ENCODE assay signal across 1 cellular context in the genomic region with DNA sequence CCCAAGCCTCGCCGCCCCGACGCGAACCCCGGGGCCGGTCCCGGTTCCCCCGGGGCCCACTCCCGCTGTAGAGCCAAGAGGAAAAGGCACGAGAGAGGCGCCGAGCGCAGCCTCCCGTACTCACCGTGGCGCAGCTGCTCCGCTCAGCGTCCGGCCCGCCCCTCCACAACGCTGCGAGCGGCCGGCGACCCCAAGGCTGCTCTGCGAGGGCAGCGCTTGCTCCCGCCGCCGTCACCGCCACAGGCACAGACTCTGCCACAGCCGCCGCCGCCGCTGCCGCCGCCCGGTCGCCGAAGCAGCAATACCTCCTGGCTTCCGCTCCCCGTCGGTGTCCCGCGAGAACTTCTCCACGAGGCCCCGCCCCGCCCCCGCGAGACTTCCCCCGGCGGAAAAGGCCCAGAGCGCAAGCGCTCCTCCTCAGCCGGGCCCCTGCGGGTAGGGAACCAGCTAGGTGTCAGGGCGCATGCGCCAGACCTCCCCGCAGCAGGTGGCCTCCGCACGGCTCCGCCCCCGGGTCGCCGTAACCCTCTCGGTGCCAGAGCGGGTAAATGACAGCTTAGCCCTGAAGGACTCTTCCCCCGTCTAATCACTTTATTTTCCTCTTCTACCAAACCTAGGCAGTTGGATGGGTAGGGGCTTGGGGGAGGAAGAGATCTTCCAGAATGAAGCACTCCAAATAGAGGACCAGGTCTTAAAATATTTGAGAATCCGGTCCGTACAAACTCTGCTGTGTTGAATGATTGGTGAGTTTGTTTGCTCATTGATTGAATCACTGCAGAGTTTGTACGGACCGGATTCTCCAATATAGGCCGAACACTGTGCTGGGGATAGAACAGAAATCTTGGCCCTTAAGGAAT.
TF ChIP-seq lines count a peak whose summit lies in the region.

Gene GRB2 (minus strand): TSS at position 314 of the 857 bp plus-strand sequence. CDS start 12,050 bp downstream, outside the sequence.

TF ChIP-seq in HepG2, 621 proteins besides CTCF, POLR2A, EP300 and RAD21 (continued from another document and continues in another):
- TF ChIP-seq ZNF550 (CRISPR knock-in tag; IDR thresholded peaks at IDR 0.05; ENCODE audit: borderline replicate concordance) (0 out of 2 replicates have a peak, but pooled peaks have one; percentile 17), ZNF274 (CRISPR knock-in tag; IDR thresholded peaks at IDR 0.05) (peak; percentile 41; the same call in 1 of the 2 replicates), SRSF4 (IDR thresholded peaks at IDR 0.05; ENCODE audit: low read depth, low read length, poor library complexity, severe bottlenecking) (no peak), ZNF660 (CRISPR knock-in tag; IDR thresholded peaks at IDR 0.05; ENCODE audit: borderline replicate concordance, low read depth) (no peak), E2F1 (CRISPR knock-in tag; IDR thresholded peaks at IDR 0.05) (peak; percentile 64), MEIS1 (CRISPR knock-in tag; IDR thresholded peaks at IDR 0.05; ENCODE audit: borderline replicate concordance) (peak; percentile 91), ASH2L (IDR thresholded peaks at IDR 0.05; ENCODE audit: insufficient read length, low read depth, low read length) (peak; percentile 94), ZNF674 (CRISPR knock-in tag; IDR thresholded peaks at IDR 0.05; ENCODE audit: low read depth) (no peak; the same call in 1 of the 2 replicates), HNRNPUL1 (IDR thresholded peaks at IDR 0.05; ENCODE audit: low read depth, low read length) (no peak), ZNF280B (CRISPR knock-in tag; IDR thresholded peaks at IDR 0.05; ENCODE audit: borderline replicate concordance) (peak; percentile 37; the same call in 1 of the 2 replicates), ZBTB42 (CRISPR knock-in tag; IDR thresholded peaks at IDR 0.05) (no peak), MAF1 (CRISPR knock-in tag; IDR thresholded peaks at IDR 0.05; ENCODE audit: borderline replicate concordance) (0 out of 2 replicates have a peak, but pooled peaks have one; percentile 68), ZNF569 (CRISPR knock-in tag; IDR thresholded peaks at IDR 0.05; ENCODE audit: borderline replicate concordance) (no peak), ZNF160 (CRISPR knock-in tag; IDR thresholded peaks at IDR 0.05) (0 out of 2 replicates have a peak, but pooled peaks have one; percentile 37), ZNF672 (CRISPR knock-in tag; IDR thresholded peaks at IDR 0.05) (no peak), ZNF296 (CRISPR knock-in tag; conservative IDR thresholded peaks at IDR 0.05) (no peak), DMAP1 (CRISPR knock-in tag; IDR thresholded peaks at IDR 0.05) (peak; percentile 39; the same call in 1 of the 2 replicates), CREM (IDR thresholded peaks at IDR 0.05) (0 out of 2 replicates have a peak, but pooled peaks have one; percentile 26), CREM (CRISPR knock-in tag; IDR thresholded peaks at IDR 0.05) (no peak), ZNF446 (CRISPR knock-in tag; IDR thresholded peaks at IDR 0.05) (0 out of 2 replicates have a peak, but pooled peaks have one; percentile 47), BRD4 (CRISPR knock-in tag; IDR thresholded peaks at IDR 0.05) (no peak), ZNF451 (CRISPR knock-in tag; IDR thresholded peaks at IDR 0.05) (peak; percentile 69; the same call in 1 of the 2 replicates), HOXA5 (CRISPR knock-in tag; IDR thresholded peaks at IDR 0.05) (peak; percentile 64; the same call in 1 of the 2 replicates), NAIF1 (CRISPR knock-in tag; IDR thresholded peaks at IDR 0.05; ENCODE audit: borderline replicate concordance) (peak; percentile 56; the same call in 1 of the 2 replicates), KAT2B (IDR thresholded peaks at IDR 0.05; ENCODE audit: borderline replicate concordance, low read depth, low read length) (no peak), ZNF747 (CRISPR knock-in tag; IDR thresholded peaks at IDR 0.05; ENCODE audit: borderline replicate concordance) (no peak), YY1 (IDR thresholded peaks at IDR 0.05; ENCODE audit: insufficient read depth, insufficient replicate concordance, low read depth, low read length) (peak; percentile 78), NR2F6 (IDR thresholded peaks at IDR 0.05) (0 out of 2 replicates have a peak, but pooled peaks have one; percentile 32), NR2F6 (CRISPR knock-in tag; IDR thresholded peaks at IDR 0.05) (no peak), ZC3H13 (CRISPR knock-in tag; IDR thresholded peaks at IDR 0.05) (no peak), ZBTB8A (CRISPR knock-in tag; IDR thresholded peaks at IDR 0.05; ENCODE audit: borderline replicate concordance, low read depth) (no peak), ZBTB7B (CRISPR knock-in tag; IDR thresholded peaks at IDR 0.05) (peak; percentile 19; the same call in 1 of the 2 replicates), SP1 (IDR thresholded peaks at IDR 0.05) (no peak), SP1 (CRISPR knock-in tag; IDR thresholded peaks at IDR 0.05) (peak; percentile 95), ZSCAN5A (CRISPR knock-in tag; IDR thresholded peaks at IDR 0.05; ENCODE audit: borderline replicate concordance) (no peak), ZNF3 (CRISPR knock-in tag; IDR thresholded peaks at IDR 0.05) (0 out of 2 replicates have a peak, but pooled peaks have one; percentile 59), RFXAP (CRISPR knock-in tag; IDR thresholded peaks at IDR 0.05; ENCODE audit: borderline replicate concordance) (peak; percentile 67; the same call in 1 of the 2 replicates), TARDBP (CRISPR knock-in tag; IDR thresholded peaks at IDR 0.05) (no peak), ZNF513 (CRISPR knock-in tag; conservative IDR thresholded peaks at IDR 0.05) (no peak), NONO (IDR thresholded peaks at IDR 0.05) (no peak), NONO (CRISPR knock-in tag; conservative IDR thresholded peaks at IDR 0.05) (peak; percentile 71; the same call in 1 of the 2 replicates), ZBTB20 (CRISPR knock-in tag; IDR thresholded peaks at IDR 0.05; ENCODE audit: borderline replicate concordance, low read depth) (0 out of 2 replicates have a peak, but pooled peaks have one; percentile 12), SPEN (CRISPR knock-in tag; IDR thresholded peaks at IDR 0.05; ENCODE audit: low read depth) (peak; percentile 76), NFE2L1 (CRISPR knock-in tag; IDR thresholded peaks at IDR 0.05; ENCODE audit: borderline replicate concordance) (no peak), SOX13 (IDR thresholded peaks at IDR 0.05) (no peak), SOX13 (CRISPR knock-in tag; conservative IDR thresholded peaks at IDR 0.05 in 1 of 2, IDR thresholded peaks at IDR 0.05 in 1 of 2) (0 out of 4 replicates have a peak, but pooled peaks of 1 of the 2 experiments have one; percentile 14), ZNF558 (CRISPR knock-in tag; IDR thresholded peaks at IDR 0.05; ENCODE audit: borderline replicate concordance) (peak; percentile 39; the same call in 1 of the 2 replicates), KDM2A (CRISPR knock-in tag; IDR thresholded peaks at IDR 0.05; ENCODE audit: borderline replicate concordance, low read depth) (peak; percentile 52; the same call in 1 of the 2 replicates), ZNF264 (CRISPR knock-in tag; IDR thresholded peaks at IDR 0.05) (0 out of 2 replicates have a peak, but pooled peaks have one; percentile 9), SMARCC2 (IDR thresholded peaks at IDR 0.05) (0 out of 2 replicates have a peak, but pooled peaks have one; percentile 9), ZZZ3 (CRISPR knock-in tag; IDR thresholded peaks at IDR 0.05; ENCODE audit: borderline replicate concordance) (no peak), ZNF564 (CRISPR knock-in tag; IDR thresholded peaks at IDR 0.05) (peak; percentile 89), GFI1 (CRISPR knock-in tag; IDR thresholded peaks at IDR 0.05; ENCODE audit: borderline replicate concordance) (peak; percentile 98), CEBPG (CRISPR knock-in tag; IDR thresholded peaks at IDR 0.05) (peak; percentile 5; the same call in 1 of the 2 replicates), ZMYM2 (CRISPR knock-in tag; IDR thresholded peaks at IDR 0.05) (no peak), HDAC2 (CRISPR knock-in tag; IDR thresholded peaks at IDR 0.05) (peak; percentile 37; the same call in 1 of the 2 replicates), CREB1 (IDR thresholded peaks at IDR 0.05) (peak; percentile 37; the same call in 1 of the 2 replicates), CREB1 (CRISPR knock-in tag; IDR thresholded peaks at IDR 0.05) (peak; percentile 41; the same call in 1 of the 2 replicates)
- TF ChIP-seq, protein P1, sequence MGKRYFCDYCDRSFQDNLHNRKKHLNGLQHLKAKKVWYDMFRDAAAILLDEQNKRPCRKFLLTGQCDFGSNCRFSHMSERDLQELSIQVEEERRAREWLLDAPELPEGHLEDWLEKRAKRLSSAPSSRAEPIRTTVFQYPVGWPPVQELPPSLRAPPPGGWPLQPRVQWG (CRISPR knock-in tag; IDR thresholded peaks at IDR 0.05; ENCODE audit: borderline replicate concordance, low read depth) = no peak
- TF ChIP-seq, protein P2, sequence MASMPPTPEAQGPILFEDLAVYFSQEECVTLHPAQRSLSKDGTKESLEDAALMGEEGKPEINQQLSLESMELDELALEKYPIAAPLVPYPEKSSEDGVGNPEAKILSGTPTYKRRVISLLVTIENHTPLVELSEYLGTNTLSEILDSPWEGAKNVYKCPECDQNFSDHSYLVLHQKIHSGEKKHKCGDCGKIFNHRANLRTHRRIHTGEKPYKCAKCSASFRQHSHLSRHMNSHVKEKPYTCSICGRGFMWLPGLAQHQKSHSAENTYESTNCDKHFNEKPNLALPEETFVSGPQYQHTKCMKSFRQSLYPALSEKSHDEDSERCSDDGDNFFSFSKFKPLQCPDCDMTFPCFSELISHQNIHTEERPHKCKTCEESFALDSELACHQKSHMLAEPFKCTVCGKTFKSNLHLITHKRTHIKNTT (CRISPR knock-in tag; IDR thresholded peaks at IDR 0.05) = no peak
- TF ChIP-seq, protein P3, sequence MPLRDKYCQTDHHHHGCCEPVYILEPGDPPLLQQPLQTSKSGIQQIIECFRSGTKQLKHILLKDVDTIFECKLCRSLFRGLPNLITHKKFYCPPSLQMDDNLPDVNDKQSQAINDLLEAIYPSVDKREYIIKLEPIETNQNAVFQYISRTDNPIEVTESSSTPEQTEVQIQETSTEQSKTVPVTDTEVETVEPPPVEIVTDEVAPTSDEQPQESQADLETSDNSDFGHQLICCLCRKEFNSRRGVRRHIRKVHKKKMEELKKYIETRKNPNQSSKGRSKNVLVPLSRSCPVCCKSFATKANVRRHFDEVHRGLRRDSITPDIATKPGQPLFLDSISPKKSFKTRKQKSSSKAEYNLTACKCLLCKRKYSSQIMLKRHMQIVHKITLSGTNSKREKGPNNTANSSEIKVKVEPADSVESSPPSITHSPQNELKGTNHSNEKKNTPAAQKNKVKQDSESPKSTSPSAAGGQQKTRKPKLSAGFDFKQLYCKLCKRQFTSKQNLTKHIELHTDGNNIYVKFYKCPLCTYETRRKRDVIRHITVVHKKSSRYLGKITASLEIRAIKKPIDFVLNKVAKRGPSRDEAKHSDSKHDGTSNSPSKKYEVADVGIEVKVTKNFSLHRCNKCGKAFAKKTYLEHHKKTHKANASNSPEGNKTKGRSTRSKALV (CRISPR knock-in tag; IDR thresholded peaks at IDR 0.05) = no peak; the same call in 1 of the 2 replicates
- TF ChIP-seq, protein P4, sequence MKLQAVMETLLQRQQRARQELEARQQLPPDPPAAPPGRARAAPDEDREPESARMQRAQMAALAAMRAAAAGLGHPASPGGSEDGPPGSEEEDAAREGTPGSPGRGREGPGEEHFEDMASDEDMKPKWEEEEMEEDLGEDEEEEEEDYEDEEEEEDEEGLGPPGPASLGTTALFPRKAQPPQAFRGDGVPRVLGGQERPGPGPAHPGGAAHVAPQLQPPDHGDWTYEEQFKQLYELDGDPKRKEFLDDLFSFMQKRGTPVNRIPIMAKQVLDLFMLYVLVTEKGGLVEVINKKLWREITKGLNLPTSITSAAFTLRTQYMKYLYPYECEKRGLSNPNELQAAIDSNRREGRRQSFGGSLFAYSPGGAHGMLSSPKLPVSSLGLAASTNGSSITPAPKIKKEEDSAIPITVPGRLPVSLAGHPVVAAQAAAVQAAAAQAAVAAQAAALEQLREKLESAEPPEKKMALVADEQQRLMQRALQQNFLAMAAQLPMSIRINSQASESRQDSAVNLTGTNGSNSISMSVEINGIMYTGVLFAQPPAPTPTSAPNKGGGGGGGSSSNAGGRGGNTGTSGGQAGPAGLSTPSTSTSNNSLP (IDR thresholded peaks at IDR 0.05; ENCODE audit: low read depth, low read length) = peak; percentile 65
